Comparison of ENCODE assay signal across 2 cellular contexts in genomic region chr20:37405351-37405897, GRCh38.
TF ChIP-seq lines count a peak whose summit lies in the region.

No MANE protein-coding gene starts in this region.

TF ChIP-seq in GM12878, 131 proteins besides CTCF, POLR2A, EP300 and RAD21:
- TF ChIP-seq CHD2 (IDR thresholded peaks at IDR 0.05; ENCODE audit: borderline replicate concordance, low read depth, low read length) (no peak), ZNF687 (IDR thresholded peaks at IDR 0.05) (no peak), KAT2A (conservative IDR thresholded peaks at IDR 0.05; ENCODE audit: control insufficient read depth, low read depth, low read length) (no peak), SRF (IDR thresholded peaks at IDR 0.05; ENCODE audit: low read depth in 2 of 2, low read length in 2 of 2) (no peak), ZNF274 (IDR thresholded peaks at IDR 0.05; ENCODE audit: insufficient read depth, insufficient read length) (no peak), POLR2AphosphoS5 (IDR thresholded peaks at IDR 0.05; ENCODE audit: low read length) (no peak), IRF5 (IDR thresholded peaks at IDR 0.05; ENCODE audit: borderline replicate concordance) (no peak), ZNF217 (IDR thresholded peaks at IDR 0.05) (no peak)
- TF ChIP-seq, protein P1, sequence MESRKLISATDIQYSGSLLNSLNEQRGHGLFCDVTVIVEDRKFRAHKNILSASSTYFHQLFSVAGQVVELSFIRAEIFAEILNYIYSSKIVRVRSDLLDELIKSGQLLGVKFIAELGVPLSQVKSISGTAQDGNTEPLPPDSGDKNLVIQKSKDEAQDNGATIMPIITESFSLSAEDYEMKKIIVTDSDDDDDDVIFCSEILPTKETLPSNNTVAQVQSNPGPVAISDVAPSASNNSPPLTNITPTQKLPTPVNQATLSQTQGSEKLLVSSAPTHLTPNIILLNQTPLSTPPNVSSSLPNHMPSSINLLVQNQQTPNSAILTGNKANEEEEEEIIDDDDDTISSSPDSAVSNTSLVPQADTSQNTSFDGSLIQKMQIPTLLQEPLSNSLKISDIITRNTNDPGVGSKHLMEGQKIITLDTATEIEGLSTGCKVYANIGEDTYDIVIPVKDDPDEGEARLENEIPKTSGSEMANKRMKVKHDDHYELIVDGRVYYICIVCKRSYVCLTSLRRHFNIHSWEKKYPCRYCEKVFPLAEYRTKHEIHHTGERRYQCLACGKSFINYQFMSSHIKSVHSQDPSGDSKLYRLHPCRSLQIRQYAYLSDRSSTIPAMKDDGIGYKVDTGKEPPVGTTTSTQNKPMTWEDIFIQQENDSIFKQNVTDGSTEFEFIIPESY (IDR thresholded peaks at IDR 0.05): no peak
TF ChIP-seq in GM12878: peak in this region for 0.

TF ChIP-seq in GM12891, 5 proteins besides CTCF, POLR2A, EP300 and RAD21:
- no peak for TF ChIP-seq POU2F2 (IDR thresholded peaks at IDR 0.05; ENCODE audit: low read depth, low read length)
